7 cellular contexts compared by ENCODE assay signal in genomic region chr16:88785106-88785924, GRCh38. TPM values are rescaled to one million over a fixed set of nuclear protein-coding genes. Genes with fewer than 3 reads are reported as not detected.
DNase-seq lines count a peak whose midpoint lies in the region; ATAC-seq and TF ChIP-seq lines count a peak whose summit lies in the region.

PIEZO1 (minus strand) TSS chr16:88785220; CDS start chr16:88784964, 256 bp downstream.

- WGBS in right lobe of liver (ENCODE audit: insufficient coverage, low coverage, low lambda C conversion rate, missing lambda C conversion rate) = no CpG with 5 or more reads among the region's 110 CpGs

- H3K27ac ChIP-seq in Karpas-422 (ENCODE audit: low read length) = no peak within 1 kb of the TSS
- H3K27ac ChIP-seq in right lobe of liver = peak within 1 kb of the TSS; percentile 84 to 89 (median 87)

- no peaks in the 10 kb centered on the region for H3K79me2 ChIP-seq in Karpas-422 (ENCODE audit: low read length)

- peak within 1 kb of the TSS; percentile 87 for H3K4me3 Mint-ChIP-seq in dendritic cell treated with granulocyte-macrophage colony-stimulating factor and Interleukin-4, amounts not matched to agents 40 ng/mL and 50 ng/mL, for 4 days

- H3K9ac ChIP-seq in Karpas-422 (ENCODE audit: low read length) = peak within 1 kb of the TSS; percentile 35; the same call in 1 of the 2 replicates

- H3K27me3 Mint-ChIP-seq in dendritic cell treated with granulocyte-macrophage colony-stimulating factor and Interleukin-4, amounts not matched to agents 40 ng/mL and 50 ng/mL, for 4 days = no peaks in the 10 kb centered on the region

- no peaks in the 10 kb centered on the region for H3K36me3 ChIP-seq in Karpas-422 (ENCODE audit: insufficient read depth, low read length)
- H3K36me3 ChIP-seq in right lobe of liver = no peaks in the 10 kb centered on the region

- H4K20me1 ChIP-seq in Karpas-422 (ENCODE audit: insufficient read depth, low read depth, low read length) = no peaks in the 10 kb centered on the region

- DNase-seq in GM13977 (ENCODE audit: low spot score) = peak; percentile 91
- peak; percentile 73 for DNase-seq in Karpas-422
- peak; percentile 87 for DNase-seq in activated CD4-positive, alpha-beta T cell treated with anti-CD3 and anti-CD28 coated beads, Interleukin-2, amount 50 U/mL, for 1 hour
- peak; percentile 78 to 84 (median 83) for DNase-seq in right lobe of liver
- DNase-seq in stimulated activated CD4-positive, alpha-beta T cell treated with anti-CD3 and anti-CD28 coated beads, TNF-alpha, amount 100 ng/mL, for 1 hour (ENCODE audit: low read depth in 3 of 3, low spot score in 1 of 3) = peak; percentile 65 to 80 (median 77)

- peak within 1 kb of the TSS; percentile 93 for H3K27ac Mint-ChIP-seq in dendritic cell treated with granulocyte-macrophage colony-stimulating factor and Interleukin-4, amounts not matched to agents 40 ng/mL and 50 ng/mL, for 4 days

- peaks cover 6% of the 10 kb centered on the region for H3K36me3 Mint-ChIP-seq in dendritic cell treated with granulocyte-macrophage colony-stimulating factor and Interleukin-4, amounts not matched to agents 40 ng/mL and 50 ng/mL, for 4 days (ENCODE audit: low read depth)

- no peaks in the 10 kb centered on the region for H3K9me2 ChIP-seq in Karpas-422 (replicated peaks; ENCODE audit: insufficient read depth, low read length)

- H3K9me3 Mint-ChIP-seq in dendritic cell treated with granulocyte-macrophage colony-stimulating factor and Interleukin-4, amounts not matched to agents 40 ng/mL and 50 ng/mL, for 4 days = no peaks in the 10 kb centered on the region

- H3K4me1 ChIP-seq in Karpas-422 (ENCODE audit: low read length) (peaks cover 3% of the 10 kb centered on the region), right lobe of liver (peaks cover 0 to 47% (median 25%) of the 10 kb centered on the region in 4 donors)

- ATAC-seq in right lobe of liver (peak; percentile 46 to 67 (median 64)), HG03442 (IDR thresholded peaks at IDR 0.05; ENCODE audit: unreplicated experiment) (no peak)

- peaks cover 51% of the 10 kb centered on the region for H3K4me1 Mint-ChIP-seq in dendritic cell treated with granulocyte-macrophage colony-stimulating factor and Interleukin-4, amounts not matched to agents 40 ng/mL and 50 ng/mL, for 4 days (ENCODE audit: low read depth)

- peak within 1 kb of the TSS; percentile 62 for H2AFZ ChIP-seq in Karpas-422 (ENCODE audit: low read length)

- H3K27me3 ChIP-seq in Karpas-422 (ENCODE audit: low read length) = no peaks in the 10 kb centered on the region
- H3K27me3 ChIP-seq in right lobe of liver = no peaks in the 10 kb centered on the region

- H3K4me2 ChIP-seq in Karpas-422 (ENCODE audit: low read depth, low read length, poor library complexity, severe bottlenecking) = peak within 1 kb of the TSS; percentile 56

- intact Hi-C loops in dendritic cell treated with granulocyte-macrophage colony-stimulating factor and Interleukin-4, amounts not matched to agents 40 ng/mL and 50 ng/mL, for 4 days (cut with micrococcal nuclease) = loop anchor here (2.0 kb wide), 2 partner anchors 49 to 71 kb away; partner anchors contain the start of genes GALNS and TRAPPC2L
- intact Hi-C loops in right lobe of liver (cut with DNase I) = loop anchor here in 1 of 2 donors (5.0 kb wide), 1 partner anchor 43 kb away; no protein-coding TSS in a partner anchor

- in situ Hi-C loops in GM13977 (cut with MboI; ENCODE audit: low pct_unique_long_range_greater_than_20kb, low sequenced_read_pairs, unreplicated experiment) = loop anchor here (10.0 kb wide), 1 partner anchor 51 kb away; no protein-coding TSS in a partner anchor

- H3K9me3 ChIP-seq in Karpas-422 (ENCODE audit: low read length) (no peaks in the 10 kb centered on the region), right lobe of liver (no peaks in the 10 kb centered on the region)

- H3K4me3 ChIP-seq in Karpas-422 (ENCODE audit: low read length) (peak within 1 kb of the TSS; percentile 63; the same call in 1 of the 2 replicates), right lobe of liver (peak within 1 kb of the TSS; percentile 74 to 82 (median 78))

- peak; percentile 88 for TF ChIP-seq POLR2A in right lobe of liver (IDR thresholded peaks at IDR 0.05)

- TF ChIP-seq CTCF in GM13977 (IDR thresholded peaks at IDR 0.05; ENCODE audit: extremely low read depth, insufficient read depth, missing control alignments) (peak; percentile 97), right lobe of liver (IDR thresholded peaks at IDR 0.05) (peak; percentile 84 to 94 (median 92))

RNA-seq across cellular contexts. Expression of gene PIEZO1, which starts in this region (rescaled TPM):
- total RNA-seq in Karpas-422 (2014; rRNA removed; shearing (Covaris generic); ENCODE audit: low replicate concordance) = 1.8 and 2.1 TPM in 2 replicates
- total RNA-seq in right lobe of liver = 10 to 100 TPM; 48.9 to 91.9 (median 64.4) TPM

Comparison
In these comparisons a context has a peak if more than half of its experiments do, and no peak if none do; other contexts are left out.
1. RNA of gene PIEZO1 (total RNA-seq): 48.9 to 91.9 TPM in right lobe of liver; 1.8 to 2.1 TPM in Karpas-422; every median in the first group is over 10 times any median in the second.
2. Peak in every context shown above with its lines, with median percentiles within 50 percentile points of each other: DNase-seq.